ENCODE assay signal across 8 cellular contexts in the genomic region with DNA sequence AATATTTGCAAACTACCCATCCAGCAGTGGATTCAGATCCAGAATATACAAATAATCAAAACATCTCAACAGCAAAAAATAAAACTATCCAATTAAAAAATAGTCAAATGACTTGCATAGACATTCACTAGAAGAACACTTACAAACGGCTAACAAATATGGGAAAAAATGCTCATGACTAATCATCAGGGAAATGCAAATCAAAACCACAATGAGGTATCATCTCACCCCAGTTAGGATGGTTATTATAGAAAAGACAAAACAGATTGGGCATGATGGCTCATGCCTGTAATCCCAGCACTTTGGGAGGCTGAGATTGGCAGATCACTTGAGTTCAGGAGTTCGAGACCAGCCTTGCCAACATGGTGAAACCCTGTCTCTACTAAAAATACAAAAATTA.
DNase-seq lines count a peak whose midpoint lies in the region; ATAC-seq and TF ChIP-seq lines count a peak whose summit lies in the region.
"Not testable (repeated sequence)": the region's sequence is repeated elsewhere in the genome, so short reads cannot be mapped to it uniquely, and the experiment has no call there.

No MANE protein-coding gene starts in this region.

- not testable (repeated sequence) for H3K4me3 ChIP-seq in astrocyte of the spinal cord (ENCODE audit: low read depth, low read length); epithelial cell of esophagus (ENCODE audit: low read length)

- H3K27me3 ChIP-seq in foreskin keratinocyte = not testable (repeated sequence)

- H3K27ac ChIP-seq in foreskin keratinocyte = not testable (repeated sequence)

- not testable (repeated sequence) for H3K4me1 ChIP-seq in foreskin keratinocyte

- ATAC-seq in foreskin keratinocyte = not testable (repeated sequence)

- DNase-seq in Daoy (ENCODE audit: low read depth) (peak; percentile 3), ELR (ENCODE audit: low read depth) (peak; percentile 17), HS-5 (ENCODE audit: low read depth) (peak; percentile 18), M059J (ENCODE audit: low read depth) (peak; percentile 23), astrocyte of the spinal cord (ENCODE audit: low read depth, low spot score) (peak; percentile 3), epithelial cell of esophagus (ENCODE audit: low read depth) (peak; percentile 57), fibroblast of gingiva (ENCODE audit: low read depth) (peak; percentile 10), foreskin keratinocyte (peak; percentile 9 to 39)

- TF ChIP-seq CTCF in astrocyte of the spinal cord (IDR thresholded peaks at IDR 0.05; ENCODE audit: low read depth, low read length); epithelial cell of esophagus (IDR thresholded peaks at IDR 0.05; ENCODE audit: insufficient read depth, low read depth, low read length, missing control alignments); foreskin keratinocyte (conservative IDR thresholded peaks at IDR 0.05): not testable (repeated sequence)

- in situ Hi-C loops in astrocyte of the spinal cord (cut with HindIII; ENCODE audit: low sequenced_read_pairs) = not testable (repeated sequence)

Comparison
In these comparisons a context has a peak if more than half of its experiments do, and no peak if none do; other contexts are left out.
1. DNase-seq: peak in every context shown above with its lines; median percentile 57 in epithelial cell of esophagus; 24 in foreskin keratinocyte; 23 in M059J; 18 in HS-5; 17 in ELR; 10 in fibroblast of gingiva; 3 in Daoy; 3 in astrocyte of the spinal cord.